In the genomic region with DNA sequence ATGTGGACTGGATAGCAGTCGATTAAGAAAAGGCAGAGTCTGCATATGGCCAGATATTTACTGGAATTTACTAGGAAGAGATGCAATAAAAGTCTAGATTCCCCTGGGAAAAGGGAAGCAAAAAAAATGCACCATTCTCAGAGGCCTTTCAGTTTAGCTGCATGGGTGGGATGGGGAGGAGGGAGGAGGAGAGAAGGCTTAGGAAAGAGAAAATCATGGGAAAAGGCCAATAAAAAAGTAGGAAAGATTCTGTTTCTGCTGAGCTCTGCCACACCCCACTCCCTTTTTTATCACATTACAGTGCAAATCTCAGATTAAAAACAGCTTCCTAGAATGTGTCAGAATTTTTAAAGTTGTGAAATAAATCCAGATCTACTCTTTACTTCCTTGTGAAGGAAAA, we compare ENCODE assay signal across 20 cellular contexts.
A peak's percentile ranks its signal among the peaks of the same experiment; 100 is the strongest.
DNase-seq lines count a peak whose midpoint lies in the region; ATAC-seq and TF ChIP-seq lines count a peak whose summit lies in the region.
"Had no signal": no experiment of that assay in that cellular context is flagged by ENCODE, and none has a peak within 500 bp of the region (broad histone marks: within the 10 kb centered on the region; RNA-seq: fewer than 3 reads in every experiment).

No MANE protein-coding gene starts in this region.

- no peak for TF ChIP-seq POLR2A in GM18505 (IDR thresholded peaks at IDR 0.05; ENCODE audit: borderline replicate concordance, extremely low read depth, insufficient read depth, insufficient read length)

- TF ChIP-seq CTCF in fibroblast of mammary gland (conservative IDR thresholded peaks at IDR 0.05; ENCODE audit: control insufficient read depth, insufficient read depth, low read depth, low read length) = no peak

- ATAC-seq in left ventricle myocardium superior (peak; percentile 73), sciatic nerve (peak; percentile 84), GM18505 (IDR thresholded peaks at IDR 0.05; ENCODE audit: unreplicated experiment) (no peak), HG03571 (IDR thresholded peaks at IDR 0.05; ENCODE audit: unreplicated experiment) (no peak)
- ATAC-seq: GM12878 had no signal

- DNase-seq in GM04504 (ENCODE audit: low read depth) = peak; percentile 5
- peak; percentile 19 for DNase-seq in fibroblast of mammary gland (ENCODE audit: low read depth)
- no peak for DNase-seq in left ventricle myocardium superior
- DNase-seq in sciatic nerve (ENCODE audit: low spot score) = no peak
- no peak for DNase-seq in SKM-1 treated with dmso at 0.1 percent for 144 hours (lab: John Stamatoyannopoulos, UW; ENCODE audit: unreplicated experiment)
- no peak for DNase-seq in CD1c-positive myeloid dendritic cell (ENCODE audit: extremely low spot score)
- DNase-seq: CD8-positive, alpha-beta memory T cell; DMS79 treated with DMSO at 0.1 percent for 48 hours; GM23248; KBM-7; MV-4-11; NCI-H1436; NCI-H2081; NCI-H510A; NCI-H82 had no signal

- intact Hi-C loops in left ventricle myocardium superior (cut with micrococcal nuclease) (no loop called here), sciatic nerve (cut with DNase I) (no loop called here)

- H3K4me3 ChIP-seq in fibroblast of mammary gland (ENCODE audit: control insufficient read depth, low read depth, low read length) = no peak overlapping the region
- H3K4me3 ChIP-seq: BLaER1, GM12878, GM23248, SK-N-MC had no signal

Comparison
In these comparisons a context has a peak if more than half of its experiments do, and no peak if none do; other contexts are left out.
1. DNase-seq: peak in GM04504 (single experiment) and fibroblast of mammary gland (single experiment); none in left ventricle myocardium superior (single experiment), sciatic nerve (single experiment), SKM-1 treated with dmso at 0.1 percent for 144 hours (single experiment) and CD1c-positive myeloid dendritic cell (single experiment).
2. ATAC-seq: peak in left ventricle myocardium superior (single experiment) and sciatic nerve (single experiment); none in GM18505 (single experiment) and HG03571 (single experiment).